37 cellular contexts compared by ENCODE assay signal in the genomic region with DNA sequence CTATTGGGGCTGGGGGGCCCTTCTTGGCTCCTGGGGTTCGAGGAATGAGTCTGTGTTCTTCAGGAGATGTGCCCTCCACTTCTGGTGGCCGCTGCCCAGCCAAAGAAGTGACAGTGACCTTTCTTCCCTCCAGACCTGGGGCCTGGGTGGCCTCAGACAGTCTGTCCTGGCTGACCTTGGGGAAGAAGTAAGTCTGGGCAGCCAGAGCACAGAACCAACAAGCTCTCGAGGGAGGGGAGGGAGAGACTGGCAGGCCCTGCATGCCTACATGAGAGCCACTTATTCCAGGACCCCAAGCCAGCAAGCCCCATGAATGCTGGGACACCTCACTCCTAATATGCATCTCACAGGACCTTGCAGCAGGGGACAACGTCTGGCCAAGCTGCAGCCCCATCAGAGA.
"Had no signal": no experiment of that assay in that cellular context is flagged by ENCODE, and none has a peak within 500 bp of the region (broad histone marks: within the 10 kb centered on the region; RNA-seq: fewer than 3 reads in every experiment).

No MANE protein-coding gene starts in this region.

- H3K27ac ChIP-seq: adrenal gland, body of pancreas, brain microvascular endothelial cell, VCaP had no signal

- H3K27ac Mint-ChIP-seq: activated B cell treated with CpG ODN at 0.5 μM for 24 hours; activated CD4-positive, alpha-beta memory T cell treated with anti-CD3 and anti-CD28 coated beads for 36 hours; activated CD4-positive, alpha-beta T cell treated with anti-CD3 and anti-CD28 coated beads, Interleukin-2, amount 10 ng/mL, durations not matched to agents 24 days and 14 days; activated CD8-positive, alpha-beta T cell treated with anti-CD3 and anti-CD28 coated beads for 36 hours; activated naive CD4-positive, alpha-beta T cell treated with anti-CD3 and anti-CD28 coated beads for 36 hours; activated naive CD4-positive, alpha-beta T cell treated with anti-CD3 and anti-CD28 coated beads, Interleukin-2, amount 50 U/mL, for 72 hours; activated naive CD8-positive, alpha-beta T cell treated with anti-CD3 and anti-CD28 coated beads for 36 hours; activated T-cell treated with anti-CD3 and anti-CD28 coated beads, Interleukin-2, amount 50 U/mL, for 72 hours; activated T-helper 1 cell treated with anti-CD3 and anti-CD28 coated beads, Interleukin-12 subunit alpha, Interleukin-12 subunit beta, Interleukin-2, Interleukin-4 antibody, amounts not matched to agents 30 ng/mL and 10 ng/mL and 1 ng/mL, durations not matched to agents 14 hours and 24 hours and 36 hours; activated T-helper 17 cell treated with anti-CD3 and anti-CD28 coated beads, Interleukin-2, amount 50 U/mL, for 72 hours; T-helper 1 cell treated with Interleukin-12 subunit alpha and Interleukin-12 subunit beta and Interleukin-4 antibody, amounts not matched to agents 30 μg/mL and 1 μg/mL, for 36 hours; T-helper 2 cell treated with Interferon-gamma antibody and Interleukin-4, amounts not matched to agents 5 μg/mL and 100 μg/mL, for 36 hours had no signal

- H3K4me1 ChIP-seq: adrenal gland, body of pancreas, breast epithelium had no signal

- H3K4me3 Mint-ChIP-seq: activated B cell treated with CpG ODN at 0.5 μM for 24 hours; activated CD4-positive, alpha-beta memory T cell treated with anti-CD3 and anti-CD28 coated beads for 36 hours; activated CD4-positive, alpha-beta T cell treated with anti-CD3 and anti-CD28 coated beads, Interleukin-2, amount 10 ng/mL, durations not matched to agents 24 days and 14 days; activated CD8-positive, alpha-beta T cell treated with anti-CD3 and anti-CD28 coated beads for 36 hours; activated naive CD4-positive, alpha-beta T cell treated with anti-CD3 and anti-CD28 coated beads for 36 hours; activated naive CD8-positive, alpha-beta T cell treated with anti-CD3 and anti-CD28 coated beads for 36 hours; activated T-cell treated with anti-CD3 and anti-CD28 coated beads, Interleukin-2, amount 50 U/mL, for 4 hours; activated T-cell treated with anti-CD3 and anti-CD28 coated beads, Interleukin-2, amount 50 U/mL, for 72 hours; activated T-helper 1 cell treated with anti-CD3 and anti-CD28 coated beads, Interleukin-12 subunit alpha, Interleukin-12 subunit beta, Interleukin-2, Interleukin-4 antibody, amounts not matched to agents 30 ng/mL and 10 ng/mL and 1 ng/mL, durations not matched to agents 14 hours and 24 hours and 36 hours; activated T-helper 17 cell treated with anti-CD3 and anti-CD28 coated beads, Interleukin-2, amount 50 U/mL, for 72 hours; central memory CD8-positive, alpha-beta T cell; T-helper 1 cell treated with Interleukin-12 subunit alpha and Interleukin-12 subunit beta and Interleukin-4 antibody, amounts not matched to agents 30 μg/mL and 1 μg/mL, for 36 hours; T-helper 2 cell treated with Interferon-gamma antibody and Interleukin-4, amounts not matched to agents 5 μg/mL and 100 μg/mL, for 36 hours had no signal

- DNase-seq: activated B cell treated with CpG ODN at 0.5 μM for 24 hours; activated CD4-positive, alpha-beta memory T cell treated with anti-CD3 and anti-CD28 coated beads for 36 hours; activated CD4-positive, alpha-beta T cell treated with anti-CD3 and anti-CD28 coated beads for 4 hours; activated CD4-positive, alpha-beta T cell treated with anti-CD3 and anti-CD28 coated beads, Interleukin-2, amount 10 ng/mL, durations not matched to agents 24 days and 14 days; activated CD4-positive, alpha-beta T cell treated with anti-CD3 and anti-CD28 coated beads, Interleukin-2, amount 50 U/mL, for 1 hour; activated CD4-positive, alpha-beta T cell treated with anti-CD3 and anti-CD28 coated beads, Interleukin-2, amount 50 U/mL, for 4 hours; activated CD4-positive, CD25-positive, alpha-beta regulatory T cell treated with anti-CD3 and anti-CD28 coated beads, Interleukin-2, amount 50 U/mL, for 72 hours; activated CD8-positive, alpha-beta memory T cell treated with anti-CD3 and anti-CD28 coated beads, Interleukin-2, amount 50 U/mL, for 4 hours; activated CD8-positive, alpha-beta T cell treated with anti-CD3 and anti-CD28 coated beads for 36 hours; activated effector memory CD4-positive, alpha-beta T cell treated with anti-CD3 and anti-CD28 coated beads, Interleukin-2, amount 50 U/mL, for 16 hours; activated gamma-delta T cell treated with Interleukin-2 at 50 U/mL for 16 hours; activated naive CD4-positive, alpha-beta T cell; activated naive CD4-positive, alpha-beta T cell treated with anti-CD3 and anti-CD28 coated beads for 36 hours; activated naive CD4-positive, alpha-beta T cell treated with anti-CD3 and anti-CD28 coated beads, Interleukin-2, amount 50 U/mL, for 16 hours; activated naive CD8-positive, alpha-beta T cell treated with anti-CD3 and anti-CD28 coated beads for 36 hours; activated T-cell treated with anti-CD3 and anti-CD28 coated beads for 4 hours; activated T-cell treated with anti-CD3 and anti-CD28 coated beads, Interleukin-2, amount 50 U/mL, for 1 hour; activated T-cell treated with anti-CD3 and anti-CD28 coated beads, Interleukin-2, amount 50 U/mL, for 4 hours; activated T-cell treated with anti-CD3 and anti-CD28 coated beads, Interleukin-2, amount 50 U/mL, for 72 hours; adrenal gland; amniotic stem cell; aorta; body of pancreas; brain microvascular endothelial cell; caudate nucleus; cerebellar nuclear complex; T-helper 1 cell; T-helper 2 cell; T-helper 9 cell had no signal

- H3K9me3 ChIP-seq: adrenal gland, body of pancreas, breast epithelium had no signal

- H3K27me3 ChIP-seq: adrenal gland, body of pancreas, brain microvascular endothelial cell, breast epithelium had no signal

- H3K27me3 Mint-ChIP-seq: activated B cell treated with CpG ODN at 0.5 μM for 24 hours; activated CD4-positive, alpha-beta memory T cell treated with anti-CD3 and anti-CD28 coated beads for 36 hours; activated CD4-positive, alpha-beta T cell treated with anti-CD3 and anti-CD28 coated beads, Interleukin-2, amount 10 ng/mL, durations not matched to agents 24 days and 14 days; activated CD8-positive, alpha-beta T cell treated with anti-CD3 and anti-CD28 coated beads for 36 hours; activated naive CD8-positive, alpha-beta T cell treated with anti-CD3 and anti-CD28 coated beads for 36 hours; activated T-helper 17 cell treated with anti-CD3 and anti-CD28 coated beads, Interleukin-2, amount 50 U/mL, for 72 hours; central memory CD8-positive, alpha-beta T cell had no signal

- H3K36me3 ChIP-seq: breast epithelium had no signal

- H3K9me3 Mint-ChIP-seq: activated B cell treated with CpG ODN at 0.5 μM for 24 hours; activated CD4-positive, alpha-beta memory T cell treated with anti-CD3 and anti-CD28 coated beads for 36 hours; activated CD4-positive, alpha-beta T cell treated with anti-CD3 and anti-CD28 coated beads, Interleukin-2, amount 10 ng/mL, durations not matched to agents 24 days and 14 days; activated CD8-positive, alpha-beta T cell treated with anti-CD3 and anti-CD28 coated beads for 36 hours; activated naive CD4-positive, alpha-beta T cell treated with anti-CD3 and anti-CD28 coated beads for 36 hours; activated naive CD4-positive, alpha-beta T cell treated with anti-CD3 and anti-CD28 coated beads, Interleukin-2, amount 50 U/mL, for 72 hours; activated naive CD8-positive, alpha-beta T cell treated with anti-CD3 and anti-CD28 coated beads for 36 hours; activated T-cell treated with anti-CD3 and anti-CD28 coated beads, Interleukin-2, amount 50 U/mL, for 4 hours; activated T-cell treated with anti-CD3 and anti-CD28 coated beads, Interleukin-2, amount 50 U/mL, for 72 hours; activated T-helper 1 cell treated with anti-CD3 and anti-CD28 coated beads, Interleukin-12 subunit alpha, Interleukin-12 subunit beta, Interleukin-2, Interleukin-4 antibody, amounts not matched to agents 30 ng/mL and 10 ng/mL and 1 ng/mL, durations not matched to agents 14 hours and 24 hours and 36 hours; activated T-helper 17 cell treated with anti-CD3 and anti-CD28 coated beads, Interleukin-2, amount 50 U/mL, for 72 hours; central memory CD8-positive, alpha-beta T cell; T-helper 1 cell treated with Interleukin-12 subunit alpha and Interleukin-12 subunit beta and Interleukin-4 antibody, amounts not matched to agents 30 μg/mL and 1 μg/mL, for 36 hours; T-helper 2 cell treated with Interferon-gamma antibody and Interleukin-4, amounts not matched to agents 5 μg/mL and 100 μg/mL, for 36 hours had no signal

- H3K4me1 Mint-ChIP-seq: activated B cell treated with CpG ODN at 0.5 μM for 24 hours; activated CD4-positive, alpha-beta T cell treated with anti-CD3 and anti-CD28 coated beads, Interleukin-2, amount 10 ng/mL, durations not matched to agents 24 days and 14 days; activated naive CD8-positive, alpha-beta T cell treated with anti-CD3 and anti-CD28 coated beads for 36 hours; activated T-helper 17 cell treated with anti-CD3 and anti-CD28 coated beads, Interleukin-2, amount 50 U/mL, for 72 hours; central memory CD8-positive, alpha-beta T cell had no signal

- ATAC-seq: activated CD8-positive, alpha-beta T cell treated with anti-CD3 and anti-CD28 coated beads for 36 hours; activated naive CD4-positive, alpha-beta T cell treated with anti-CD3 and anti-CD28 coated beads, Interleukin-2, amount 50 U/mL, for 72 hours; activated T-cell treated with anti-CD3 and anti-CD28 coated beads, Interleukin-2, amount 50 U/mL, for 4 hours; activated T-cell treated with anti-CD3 and anti-CD28 coated beads, Interleukin-2, amount 50 U/mL, for 72 hours; activated T-helper 17 cell treated with anti-CD3 and anti-CD28 coated beads, Interleukin-2, amount 50 U/mL, for 72 hours; body of pancreas had no signal

- H3K4me3 ChIP-seq: adrenal gland, body of pancreas, breast epithelium had no signal

- H3K36me3 Mint-ChIP-seq: activated naive CD4-positive, alpha-beta T cell treated with anti-CD3 and anti-CD28 coated beads, Interleukin-2, amount 50 U/mL, for 72 hours had no signal
